1 cellular context compared by ENCODE assay signal in genomic region chr14:101073598-101073965, GRCh38.
TF ChIP-seq lines count a peak whose summit lies in the region.

No MANE protein-coding gene starts in this region.

TF ChIP-seq in IMR-90, 13 proteins besides CTCF, POLR2A, EP300 and RAD21 (continued from another document):
- TF ChIP-seq ELK1 (IDR thresholded peaks at IDR 0.05; ENCODE audit: borderline replicate concordance, low read depth, low read length), result no peak
- no peak for TF ChIP-seq FOS (IDR thresholded peaks at IDR 0.05; ENCODE audit: low read depth, low read length)
